Comparison of ENCODE assay signal across 8 cellular contexts in the genomic region with DNA sequence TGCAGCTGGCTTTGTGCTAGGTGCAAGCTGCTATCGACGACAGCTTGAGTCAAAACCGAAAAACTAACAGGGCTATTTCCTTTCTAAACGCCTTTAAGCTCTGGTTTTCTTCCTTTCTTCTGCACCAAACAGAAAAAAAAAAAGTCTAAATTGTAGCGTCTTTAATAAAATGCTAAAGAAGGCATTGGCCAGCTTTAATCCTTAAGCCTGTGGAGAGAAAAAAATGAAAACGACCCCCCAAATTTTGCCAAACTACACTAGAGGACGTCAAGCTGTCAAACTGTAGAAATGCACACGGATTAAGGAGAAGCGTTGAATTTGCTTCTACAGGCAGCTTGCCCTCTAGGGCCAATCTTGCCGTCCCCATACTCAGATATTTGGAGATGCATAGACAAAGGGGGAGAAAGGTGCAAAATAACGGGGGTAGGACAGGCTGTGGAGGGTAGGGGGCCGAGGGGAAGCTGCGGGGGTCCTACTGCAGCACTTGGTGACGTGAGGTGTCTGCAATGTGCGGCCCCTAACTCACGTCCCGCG. TPM values are rescaled to one million over a fixed set of nuclear protein-coding genes. Genes with fewer than 3 reads are reported as not detected.
DNase-seq lines count a peak whose midpoint lies in the region; ATAC-seq and TF ChIP-seq lines count a peak whose summit lies in the region.

No MANE protein-coding gene starts in this region.

- no peak overlapping the region for H3K27ac ChIP-seq in Panc1 (ENCODE audit: low read length)

- in situ Hi-C loops in Panc1 (cut with HindIII; ENCODE audit: low pct_unique_long_range_greater_than_20kb, low sequenced_read_pairs): no loop called here

- CTCF ChIA-PET in Panc1 (lab: Charles Lee): interaction anchor here (0.6 kb wide), 1 partner anchor 534 kb away, joined by 6 read pairs; no protein-coding TSS in a partner anchor

- ATAC-seq in Panc1 (peak; percentile 34), GM18519 (IDR thresholded peaks at IDR 0.05; ENCODE audit: low FRiP score, unreplicated experiment) (no peak), HG02759 (IDR thresholded peaks at IDR 0.05; ENCODE audit: unreplicated experiment) (no peak)

- peaks cover 39% of the 10 kb centered on the region for H3K4me1 Mint-ChIP-seq in activated naive CD4-positive, alpha-beta T cell treated with anti-CD3 and anti-CD28 coated beads, Interleukin-2, amount 50 U/mL, for 24 hours
- peaks cover 44% of the 10 kb centered on the region for H3K4me1 Mint-ChIP-seq in stimulated activated naive CD8-positive, alpha-beta T cell treated with anti-CD3 and anti-CD28 coated beads, Interleukin-15, Interleukin-2, amounts not matched to agents 100 ng/mL and 50 ng/mL, for 24 hours (ENCODE audit: low read depth)

- H3K4me3 Mint-ChIP-seq in activated naive CD4-positive, alpha-beta T cell treated with anti-CD3 and anti-CD28 coated beads, Interleukin-2, amount 50 U/mL, for 24 hours: peak overlapping the region; percentile 81
- peak overlapping the region; percentile 70 for H3K4me3 Mint-ChIP-seq in stimulated activated naive CD8-positive, alpha-beta T cell treated with anti-CD3 and anti-CD28 coated beads, Interleukin-15, Interleukin-2, amounts not matched to agents 100 ng/mL and 50 ng/mL, for 24 hours

- no peaks in the 10 kb centered on the region for H3K9me3 ChIP-seq in Panc1 (ENCODE audit: control insufficient read depth, insufficient read depth, low read depth, low read length)

- H3K4me3 ChIP-seq in Panc1 (ENCODE audit: low read depth in 2 of 2, low read length in 2 of 2) (peak overlapping the region; percentile 41 to 51), foreskin fibroblast (ENCODE audit: low read depth in 1 of 2, low read length in 2 of 2) (peak overlapping the region; percentile 31 to 52)

- peaks cover 5% of the 10 kb centered on the region for H3K9me3 Mint-ChIP-seq in activated naive CD4-positive, alpha-beta T cell treated with anti-CD3 and anti-CD28 coated beads, Interleukin-2, amount 50 U/mL, for 24 hours
- H3K9me3 Mint-ChIP-seq in stimulated activated naive CD8-positive, alpha-beta T cell treated with anti-CD3 and anti-CD28 coated beads, Interleukin-15, Interleukin-2, amounts not matched to agents 100 ng/mL and 50 ng/mL, for 24 hours: no peaks in the 10 kb centered on the region

- H3K27me3 ChIP-seq in Panc1 (ENCODE audit: control insufficient read depth, insufficient read depth, low read length): peaks cover 36% of the 10 kb centered on the region

- POLR2A ChIA-PET in Panc1 (lab: Charles Lee): no interaction called here

- no peak for TF ChIP-seq CTCF in Panc1 (IDR thresholded peaks at IDR 0.05)
- TF ChIP-seq CTCF in foreskin fibroblast (IDR thresholded peaks at IDR 0.05; ENCODE audit: low read depth, low read length): no peak

- BruUV-seq in Panc1 (replicated peaks; lab: Mats Ljungman, UMichigan): no TSS peak

- intact Hi-C loops in Panc1 (cut with micrococcal nuclease; ENCODE audit: unreplicated experiment): no loop called here

- H3K27ac Mint-ChIP-seq in activated naive CD4-positive, alpha-beta T cell treated with anti-CD3 and anti-CD28 coated beads, Interleukin-2, amount 50 U/mL, for 24 hours: no peak overlapping the region
- H3K27ac Mint-ChIP-seq in stimulated activated naive CD8-positive, alpha-beta T cell treated with anti-CD3 and anti-CD28 coated beads, Interleukin-15, Interleukin-2, amounts not matched to agents 100 ng/mL and 50 ng/mL, for 24 hours: peak overlapping the region; percentile 76

- H3K4me1 ChIP-seq in Panc1 (ENCODE audit: control insufficient read depth, insufficient read depth, low read length): peaks cover 12% of the 10 kb centered on the region

- peaks cover 51% of the 10 kb centered on the region for H3K27me3 Mint-ChIP-seq in activated naive CD4-positive, alpha-beta T cell treated with anti-CD3 and anti-CD28 coated beads, Interleukin-2, amount 50 U/mL, for 24 hours
- peaks cover 73% of the 10 kb centered on the region for H3K27me3 Mint-ChIP-seq in stimulated activated naive CD8-positive, alpha-beta T cell treated with anti-CD3 and anti-CD28 coated beads, Interleukin-15, Interleukin-2, amounts not matched to agents 100 ng/mL and 50 ng/mL, for 24 hours

- no peaks in the 10 kb centered on the region for H3K36me3 ChIP-seq in Panc1 (ENCODE audit: control insufficient read depth, insufficient read depth, low read length)

- no peak for DNase-seq in activated naive CD4-positive, alpha-beta T cell treated with anti-CD3 and anti-CD28 coated beads, Interleukin-2, amount 50 U/mL, for 16 hours
- DNase-seq in Panc1 (ENCODE audit: low read depth, low spot score): no peak
- DNase-seq in foreskin fibroblast: no peak
- no peak for DNase-seq in germinal center (ENCODE audit: low spot score)

- H3K36me3 Mint-ChIP-seq in activated naive CD4-positive, alpha-beta T cell treated with anti-CD3 and anti-CD28 coated beads, Interleukin-2, amount 50 U/mL, for 24 hours: peaks cover 2% of the 10 kb centered on the region
- H3K36me3 Mint-ChIP-seq in stimulated activated naive CD8-positive, alpha-beta T cell treated with anti-CD3 and anti-CD28 coated beads, Interleukin-15, Interleukin-2, amounts not matched to agents 100 ng/mL and 50 ng/mL, for 24 hours (ENCODE audit: low read depth): peaks cover 6% of the 10 kb centered on the region

RNA-seq across cellular contexts. Expression of a gene that starts 1.5 kb away (rescaled TPM):
- 0.18 TPM for total RNA-seq in Panc1 (2021; ENCODE audit: unreplicated experiment)
- polyA plus RNA-seq in Panc1 (2012; ENCODE audit: insufficient read length): not detected
